Comparison of ENCODE assay signal across 25 cellular contexts in the genomic region with DNA sequence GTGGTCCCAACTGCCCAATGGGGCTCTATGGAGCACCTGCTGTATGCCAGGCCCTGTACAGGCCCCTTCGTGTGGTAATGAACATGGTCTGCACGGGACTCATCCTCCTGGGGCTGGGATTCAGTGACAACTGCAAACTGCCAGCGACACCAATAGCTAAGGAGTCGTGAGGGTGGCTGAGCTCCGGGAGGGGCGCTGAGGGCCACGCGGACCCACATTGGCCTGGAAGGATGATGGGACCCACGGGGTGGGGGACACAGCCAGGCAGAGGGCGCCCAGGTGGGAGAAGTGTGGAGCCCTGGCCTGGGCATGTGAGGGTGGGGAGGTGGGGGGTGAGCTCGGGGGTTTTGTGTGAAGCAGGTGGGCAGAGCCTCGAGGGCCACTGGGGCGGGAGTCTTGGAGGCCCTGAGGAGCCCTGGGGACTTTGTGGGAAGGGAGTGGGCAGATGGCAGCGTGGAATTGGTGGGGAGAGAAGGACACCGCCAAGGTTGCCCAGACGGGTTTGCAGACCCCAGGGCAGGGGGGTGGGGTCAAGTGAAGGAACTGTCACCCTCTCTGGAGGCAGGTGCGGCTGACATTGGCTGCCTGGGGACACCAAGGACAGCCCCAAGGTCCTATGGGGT. TPM values are rescaled to one million over a fixed set of nuclear protein-coding genes. Genes with fewer than 3 reads are reported as not detected.
"Had no signal": no experiment of that assay in that cellular context is flagged by ENCODE, and none has a peak within 500 bp of the region (broad histone marks: within the 10 kb centered on the region; RNA-seq: fewer than 3 reads in every experiment).

No MANE protein-coding gene starts in this region.

- H3K27ac ChIP-seq: left ventricle myocardium inferior, neural progenitor cell, ovary, right atrium auricular region, right lobe of liver, tibial nerve had no signal

- H3K4me2 ChIP-seq: hepatocyte, neural progenitor cell, smooth muscle cell had no signal

- H3K4me3 ChIP-seq: hepatocyte, left ventricle myocardium inferior, lung, mucosa of descending colon, neural progenitor cell, ovary, right atrium auricular region, right lobe of liver, smooth muscle cell, tibial nerve, uterus had no signal

- ATAC-seq: naive thymus-derived CD8-positive, alpha-beta T cell; right lobe of liver; stimulated activated naive B cell treated with anti-CD40 and anti-IgM and Interleukin-4, amounts not matched to agents 10 μg/mL and 1 μg/mL and 100 μg/mL, for 72 hours had no signal

- H3K27me3 ChIP-seq: hepatocyte, neural progenitor cell, ovary, right atrium auricular region, right lobe of liver, uterus had no signal

- DNase-seq: islet precursor cell; left ventricle myocardium inferior; mesendoderm; midbrain; naive thymus-derived CD8-positive, alpha-beta T cell; ovary; right lobe of liver; stimulated activated CD4-positive, alpha-beta T cell treated with anti-CD3 and anti-CD28 coated beads, Interleukin-1b, Interleukin-23, amount 100 ng/mL, for 48 hours; stimulated activated CD4-positive, alpha-beta T cell treated with anti-CD3 and anti-CD28 coated beads, Interleukin-4, amount 100 ng/mL, for 1 hour; stimulated activated naive B cell treated with anti-CD40 and anti-IgM and Interleukin-4, amounts not matched to agents 10 μg/mL and 1 μg/mL and 100 μg/mL, for 72 hours; uterus had no signal

- H3K9me3 ChIP-seq: left ventricle myocardium inferior, mucosa of descending colon, ovary, right atrium auricular region, right lobe of liver, tibial nerve, uterus had no signal

- H3K4me1 ChIP-seq: left ventricle myocardium inferior, right atrium auricular region, tibial nerve, uterus had no signal

- H3K9ac ChIP-seq: neural progenitor cell had no signal

- H2AFZ ChIP-seq: hepatocyte, neural progenitor cell had no signal

- H3K36me3 ChIP-seq: left ventricle myocardium inferior, neural progenitor cell, ovary, right atrium auricular region, right lobe of liver, tibial nerve, uterus had no signal

RNA-seq across cellular contexts. Expression of a gene that starts 22.5 kb away (rescaled TPM):
- total RNA-seq: kidney epithelial cell; naive thymus-derived CD8-positive, alpha-beta T cell; renal cortical epithelial cell; subcutaneous adipose tissue; temporal lobe had no signal
- polyA plus RNA-seq: naive thymus-derived CD8-positive, alpha-beta T cell had no signal

RNA-seq across cellular contexts. Expression of a gene that starts 26.0 kb away (rescaled TPM):
- total RNA-seq: kidney epithelial cell; left ventricle myocardium inferior; naive thymus-derived CD8-positive, alpha-beta T cell; omental fat pad; pulmonary artery endothelial cell; renal cortical epithelial cell; right atrium auricular region; right lobe of liver; skeletal muscle tissue; subcutaneous adipose tissue; temporal lobe; tibial nerve had no signal
- polyA plus RNA-seq: naive thymus-derived CD8-positive, alpha-beta T cell; ovary; smooth muscle cell had no signal
